28 cellular contexts compared by ENCODE assay signal in genomic region chr6:116444575-116444974, GRCh38. TPM values are rescaled to one million over a fixed set of nuclear protein-coding genes. Genes with fewer than 3 reads are reported as not detected.
DNase-seq lines count a peak whose midpoint lies in the region; ATAC-seq and TF ChIP-seq lines count a peak whose summit lies in the region.
"Had no signal": no experiment of that assay in that cellular context is flagged by ENCODE, and none has a peak within 500 bp of the region (broad histone marks: within the 10 kb centered on the region; RNA-seq: fewer than 3 reads in every experiment).

No MANE protein-coding gene starts in this region.

- H3K4me3 Mint-ChIP-seq in activated naive CD8-positive, alpha-beta T cell treated with anti-CD3 and anti-CD28 coated beads, Interleukin-2, amount 10 ng/mL, durations not matched to agents 7 days and 5 days: no peak overlapping the region
- H3K4me3 Mint-ChIP-seq in activated naive CD8-positive, alpha-beta T cell treated with anti-CD3 and anti-CD28 coated beads for 36 hours: no peak overlapping the region
- no peak overlapping the region for H3K4me3 Mint-ChIP-seq in dendritic cell treated with granulocyte-macrophage colony-stimulating factor and Interleukin-4, amounts not matched to agents 40 ng/mL and 50 ng/mL, for 4 days
- H3K4me3 Mint-ChIP-seq: activated CD4-positive, alpha-beta T cell treated with anti-CD3 and anti-CD28 coated beads for 36 hours; activated naive CD4-positive, alpha-beta T cell treated with anti-CD3 and anti-CD28 coated beads, Interleukin-2, amount 10 ng/mL, durations not matched to agents 7 days and 5 days; endodermal cell; naive thymus-derived CD8-positive, alpha-beta T cell; stimulated activated naive B cell treated with anti-CD40 and anti-IgM and Interleukin-4, amounts not matched to agents 10 μg/mL and 1 μg/mL and 100 μg/mL, for 72 hours had no signal

- ATAC-seq in activated naive CD8-positive, alpha-beta T cell treated with anti-CD3 and anti-CD28 coated beads, Interleukin-2, amount 10 ng/mL, durations not matched to agents 7 days and 5 days (ENCODE audit: low read depth): peak; percentile 60
- ATAC-seq in HG03159 (IDR thresholded peaks at IDR 0.05; ENCODE audit: unreplicated experiment) (peak; percentile 14), HG03521 (IDR thresholded peaks at IDR 0.05; ENCODE audit: unreplicated experiment) (no peak)

- H3K36me3 ChIP-seq in subcutaneous abdominal adipose tissue (ENCODE audit: control insufficient read depth in 5 of 5, insufficient read depth in 5 of 5, low read length in 5 of 5): no peaks in the 10 kb centered on the region
- H3K36me3 ChIP-seq: gastroesophageal sphincter, left ventricle myocardium inferior, vagina had no signal

- intact Hi-C loops in dendritic cell treated with granulocyte-macrophage colony-stimulating factor and Interleukin-4, amounts not matched to agents 40 ng/mL and 50 ng/mL, for 4 days (cut with micrococcal nuclease): loop anchor here (5.0 kb wide), 1 partner anchor 88 kb away; no protein-coding TSS in a partner anchor

- H3K27me3 ChIP-seq in subcutaneous abdominal adipose tissue (ENCODE audit: control insufficient read depth in 5 of 5, insufficient read depth in 4 of 5, low read length in 5 of 5): no peaks in the 10 kb centered on the region
- H3K27me3 ChIP-seq: BLaER1 treated with 17β-estradiol and CSF1 and Interleukin-3, amounts not matched to agents 10 nM and 100 nM; gastroesophageal sphincter; testis; vagina had no signal

- no peaks in the 10 kb centered on the region for H3K9me3 Mint-ChIP-seq in activated naive CD8-positive, alpha-beta T cell treated with anti-CD3 and anti-CD28 coated beads, Interleukin-2, amount 10 ng/mL, durations not matched to agents 7 days and 5 days
- H3K9me3 Mint-ChIP-seq in activated naive CD8-positive, alpha-beta T cell treated with anti-CD3 and anti-CD28 coated beads for 36 hours: no peaks in the 10 kb centered on the region
- no peaks in the 10 kb centered on the region for H3K9me3 Mint-ChIP-seq in dendritic cell treated with granulocyte-macrophage colony-stimulating factor and Interleukin-4, amounts not matched to agents 40 ng/mL and 50 ng/mL, for 4 days
- H3K9me3 Mint-ChIP-seq: activated naive CD4-positive, alpha-beta T cell treated with anti-CD3 and anti-CD28 coated beads, Interleukin-2, amount 10 ng/mL, durations not matched to agents 7 days and 5 days; activated T-helper 1 cell treated with anti-CD3 and anti-CD28 coated beads, Interleukin-12 subunit alpha, Interleukin-12 subunit beta, Interleukin-2, Interleukin-4 antibody, amounts not matched to agents 30 ng/mL and 10 ng/mL and 1 ng/mL, durations not matched to agents 14 hours and 24 hours and 36 hours; endodermal cell; naive thymus-derived CD8-positive, alpha-beta T cell; stimulated activated naive B cell treated with anti-CD40 and anti-IgM and Interleukin-4, amounts not matched to agents 10 μg/mL and 1 μg/mL and 100 μg/mL, for 72 hours had no signal

- H3K27me3 Mint-ChIP-seq in activated naive CD8-positive, alpha-beta T cell treated with anti-CD3 and anti-CD28 coated beads, Interleukin-2, amount 10 ng/mL, durations not matched to agents 7 days and 5 days: peaks cover 39% of the 10 kb centered on the region
- peaks cover 23% of the 10 kb centered on the region for H3K27me3 Mint-ChIP-seq in activated naive CD8-positive, alpha-beta T cell treated with anti-CD3 and anti-CD28 coated beads for 36 hours
- H3K27me3 Mint-ChIP-seq in dendritic cell treated with granulocyte-macrophage colony-stimulating factor and Interleukin-4, amounts not matched to agents 40 ng/mL and 50 ng/mL, for 4 days: no peaks in the 10 kb centered on the region
- H3K27me3 Mint-ChIP-seq: stimulated activated naive B cell treated with anti-CD40 and anti-IgM and Interleukin-4, amounts not matched to agents 10 μg/mL and 1 μg/mL and 100 μg/mL, for 72 hours had no signal

- POLR2A ChIA-PET in activated naive CD8-positive, alpha-beta T cell treated with anti-CD3 and anti-CD28 coated beads, Interleukin-2, amount 10 ng/mL, durations not matched to agents 7 days and 5 days (lab: Charles Lee): no interaction called here

- TF ChIP-seq CTCF in foreskin fibroblast (IDR thresholded peaks at IDR 0.05; ENCODE audit: low read depth, low read length): no peak

- peaks cover 21% of the 10 kb centered on the region for H3K4me1 Mint-ChIP-seq in activated naive CD8-positive, alpha-beta T cell treated with anti-CD3 and anti-CD28 coated beads, Interleukin-2, amount 10 ng/mL, durations not matched to agents 7 days and 5 days
- no peaks in the 10 kb centered on the region for H3K4me1 Mint-ChIP-seq in activated naive CD8-positive, alpha-beta T cell treated with anti-CD3 and anti-CD28 coated beads for 36 hours
- peaks cover 68% of the 10 kb centered on the region for H3K4me1 Mint-ChIP-seq in dendritic cell treated with granulocyte-macrophage colony-stimulating factor and Interleukin-4, amounts not matched to agents 40 ng/mL and 50 ng/mL, for 4 days (ENCODE audit: low read depth)

- H3K4me3 ChIP-seq in subcutaneous abdominal adipose tissue (ENCODE audit: low read depth in 1 of 5, low read length in 5 of 5) (no peak overlapping the region), foreskin fibroblast (ENCODE audit: low read depth in 1 of 2, low read length in 2 of 2) (no peak overlapping the region)
- H3K4me3 ChIP-seq: BLaER1 treated with 17β-estradiol and CSF1 and Interleukin-3, amounts not matched to agents 10 nM and 100 nM; coronary artery; gastroesophageal sphincter; left ventricle myocardium inferior; testis; vagina had no signal

- peaks cover 5% of the 10 kb centered on the region for H3K36me3 Mint-ChIP-seq in activated naive CD8-positive, alpha-beta T cell treated with anti-CD3 and anti-CD28 coated beads, Interleukin-2, amount 10 ng/mL, durations not matched to agents 7 days and 5 days
- no peaks in the 10 kb centered on the region for H3K36me3 Mint-ChIP-seq in activated naive CD8-positive, alpha-beta T cell treated with anti-CD3 and anti-CD28 coated beads for 36 hours
- H3K36me3 Mint-ChIP-seq in dendritic cell treated with granulocyte-macrophage colony-stimulating factor and Interleukin-4, amounts not matched to agents 40 ng/mL and 50 ng/mL, for 4 days (ENCODE audit: low read depth): peaks cover 30% of the 10 kb centered on the region
- H3K36me3 Mint-ChIP-seq: activated naive CD4-positive, alpha-beta T cell treated with anti-CD3 and anti-CD28 coated beads, Interleukin-2, amount 10 ng/mL, durations not matched to agents 7 days and 5 days; naive thymus-derived CD8-positive, alpha-beta T cell; stimulated activated naive B cell treated with anti-CD40 and anti-IgM and Interleukin-4, amounts not matched to agents 10 μg/mL and 1 μg/mL and 100 μg/mL, for 72 hours had no signal

- no peak overlapping the region for H3K9ac ChIP-seq in subcutaneous abdominal adipose tissue (ENCODE audit: low read length in 5 of 5)
- H3K9ac ChIP-seq: parathyroid adenoma had no signal

- H3K4me1 ChIP-seq in subcutaneous abdominal adipose tissue (ENCODE audit: control insufficient read depth in 5 of 5, insufficient read depth in 5 of 5, low read length in 5 of 5): peaks cover 0 to 26% (median 11%) of the 10 kb centered on the region in 5 donors
- H3K4me1 ChIP-seq: gastroesophageal sphincter, left ventricle myocardium inferior, parathyroid adenoma, testis had no signal

- peak overlapping the region; percentile 13 for H3K27ac Mint-ChIP-seq in activated naive CD8-positive, alpha-beta T cell treated with anti-CD3 and anti-CD28 coated beads, Interleukin-2, amount 10 ng/mL, durations not matched to agents 7 days and 5 days
- H3K27ac Mint-ChIP-seq in activated naive CD8-positive, alpha-beta T cell treated with anti-CD3 and anti-CD28 coated beads for 36 hours: no peak overlapping the region
- peak overlapping the region; percentile 70 for H3K27ac Mint-ChIP-seq in dendritic cell treated with granulocyte-macrophage colony-stimulating factor and Interleukin-4, amounts not matched to agents 40 ng/mL and 50 ng/mL, for 4 days
- H3K27ac Mint-ChIP-seq: activated CD4-positive, alpha-beta T cell treated with anti-CD3 and anti-CD28 coated beads for 36 hours; activated naive CD4-positive, alpha-beta T cell treated with anti-CD3 and anti-CD28 coated beads, Interleukin-2, amount 10 ng/mL, durations not matched to agents 7 days and 5 days; activated T-helper 1 cell treated with anti-CD3 and anti-CD28 coated beads, Interleukin-12 subunit alpha, Interleukin-12 subunit beta, Interleukin-2, Interleukin-4 antibody, amounts not matched to agents 30 ng/mL and 10 ng/mL and 1 ng/mL, durations not matched to agents 14 hours and 24 hours and 36 hours; endodermal cell; naive thymus-derived CD8-positive, alpha-beta T cell; stimulated activated naive B cell treated with anti-CD40 and anti-IgM and Interleukin-4, amounts not matched to agents 10 μg/mL and 1 μg/mL and 100 μg/mL, for 72 hours had no signal

- peak overlapping the region; percentile 6 for H3K27ac ChIP-seq in subcutaneous abdominal adipose tissue (ENCODE audit: low read depth, low read length)
- H3K27ac ChIP-seq: coronary artery, gastroesophageal sphincter, left ventricle myocardium inferior, parathyroid adenoma, testis, vagina had no signal

- no peaks in the 10 kb centered on the region for H3K9me3 ChIP-seq in subcutaneous abdominal adipose tissue (ENCODE audit: control insufficient read depth in 5 of 5, low read length in 5 of 5)
- H3K9me3 ChIP-seq: BLaER1 treated with 17β-estradiol and CSF1 and Interleukin-3, amounts not matched to agents 10 nM and 100 nM; gastroesophageal sphincter; left ventricle myocardium inferior; testis; vagina had no signal

- no peak for DNase-seq in activated naive CD8-positive, alpha-beta T cell treated with anti-CD3 and anti-CD28 coated beads, Interleukin-2, amount 10 ng/mL, durations not matched to agents 7 days and 5 days
- DNase-seq in activated naive CD8-positive, alpha-beta T cell treated with anti-CD3 and anti-CD28 coated beads for 36 hours: no peak
- no peak for DNase-seq in foreskin fibroblast
- DNase-seq in superior temporal gyrus (ENCODE audit: extremely low spot score): no peak
- DNase-seq: activated CD4-positive, alpha-beta T cell treated with anti-CD3 and anti-CD28 coated beads for 36 hours; activated naive CD4-positive, alpha-beta T cell treated with anti-CD3 and anti-CD28 coated beads, Interleukin-2, amount 10 ng/mL, durations not matched to agents 7 days and 5 days; endodermal cell; H7; left ventricle myocardium inferior; midbrain; NCI-H187; right cardiac atrium; stimulated activated CD4-positive, alpha-beta T cell treated with anti-CD3 and anti-CD28 coated beads, Interleukin-12 subunit alpha, Interleukin-12 subunit beta, amount 100 ng/mL, for 4 hours; stimulated activated CD4-positive, alpha-beta T cell treated with anti-CD3 and anti-CD28 coated beads, Interleukin-4, amount 100 ng/mL, for 24 hours; stimulated activated naive B cell treated with anti-CD40 and anti-IgM and Interleukin-4, amounts not matched to agents 10 μg/mL and 1 μg/mL and 100 μg/mL, for 72 hours; testis had no signal

RNA-seq across cellular contexts. Expression of gene CALHM6, which starts 16.6 kb away (rescaled TPM):
- total RNA-seq in activated naive CD8-positive, alpha-beta T cell treated with anti-CD3 and anti-CD28 coated beads, Interleukin-2, amount 10 ng/mL, durations not matched to agents 7 days and 5 days: 10 to 100 TPM; 23.2 to 26.7 TPM
- 1 to 10 TPM; 5.6 to 7.4 TPM for total RNA-seq in activated naive CD8-positive, alpha-beta T cell treated with anti-CD3 and anti-CD28 coated beads for 36 hours
- total RNA-seq: G401, vagina had no signal
